In the genomic region with DNA sequence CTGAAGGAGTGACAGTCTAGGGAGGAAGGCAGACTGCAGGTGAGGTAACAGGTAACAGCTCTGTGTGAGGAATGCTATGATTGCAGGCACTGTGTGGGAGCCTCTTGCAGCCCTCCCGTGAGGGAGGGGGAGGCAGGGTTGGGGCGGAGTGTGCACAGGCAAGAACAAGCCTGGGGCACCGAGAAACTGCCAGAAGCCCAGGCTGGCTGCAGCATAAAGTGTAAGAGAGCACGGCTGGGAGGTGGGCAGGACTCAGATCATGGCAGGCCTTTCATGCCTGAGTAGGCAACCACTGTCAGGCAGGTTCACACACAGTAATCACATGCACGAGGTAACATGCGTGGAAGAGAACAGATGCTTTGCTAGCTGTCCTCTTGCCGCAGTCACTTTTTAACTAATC, we compare ENCODE assay signal across 1 cellular context.
TF ChIP-seq lines count a peak whose summit lies in the region.

No MANE protein-coding gene starts in this region.

TF ChIP-seq in GM23338, 12 proteins besides CTCF, POLR2A, EP300 and RAD21 (continued from another document):
- TF ChIP-seq, protein P1, sequence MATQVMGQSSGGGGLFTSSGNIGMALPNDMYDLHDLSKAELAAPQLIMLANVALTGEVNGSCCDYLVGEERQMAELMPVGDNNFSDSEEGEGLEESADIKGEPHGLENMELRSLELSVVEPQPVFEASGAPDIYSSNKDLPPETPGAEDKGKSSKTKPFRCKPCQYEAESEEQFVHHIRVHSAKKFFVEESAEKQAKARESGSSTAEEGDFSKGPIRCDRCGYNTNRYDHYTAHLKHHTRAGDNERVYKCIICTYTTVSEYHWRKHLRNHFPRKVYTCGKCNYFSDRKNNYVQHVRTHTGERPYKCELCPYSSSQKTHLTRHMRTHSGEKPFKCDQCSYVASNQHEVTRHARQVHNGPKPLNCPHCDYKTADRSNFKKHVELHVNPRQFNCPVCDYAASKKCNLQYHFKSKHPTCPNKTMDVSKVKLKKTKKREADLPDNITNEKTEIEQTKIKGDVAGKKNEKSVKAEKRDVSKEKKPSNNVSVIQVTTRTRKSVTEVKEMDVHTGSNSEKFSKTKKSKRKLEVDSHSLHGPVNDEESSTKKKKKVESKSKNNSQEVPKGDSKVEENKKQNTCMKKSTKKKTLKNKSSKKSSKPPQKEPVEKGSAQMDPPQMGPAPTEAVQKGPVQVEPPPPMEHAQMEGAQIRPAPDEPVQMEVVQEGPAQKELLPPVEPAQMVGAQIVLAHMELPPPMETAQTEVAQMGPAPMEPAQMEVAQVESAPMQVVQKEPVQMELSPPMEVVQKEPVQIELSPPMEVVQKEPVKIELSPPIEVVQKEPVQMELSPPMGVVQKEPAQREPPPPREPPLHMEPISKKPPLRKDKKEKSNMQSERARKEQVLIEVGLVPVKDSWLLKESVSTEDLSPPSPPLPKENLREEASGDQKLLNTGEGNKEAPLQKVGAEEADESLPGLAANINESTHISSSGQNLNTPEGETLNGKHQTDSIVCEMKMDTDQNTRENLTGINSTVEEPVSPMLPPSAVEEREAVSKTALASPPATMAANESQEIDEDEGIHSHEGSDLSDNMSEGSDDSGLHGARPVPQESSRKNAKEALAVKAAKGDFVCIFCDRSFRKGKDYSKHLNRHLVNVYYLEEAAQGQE (IDR thresholded peaks at IDR 0.05; ENCODE audit: unreplicated experiment) = no peak
- no peak for TF ChIP-seq JUNB (IDR thresholded peaks at IDR 0.05; ENCODE audit: unreplicated experiment)
- no peak for TF ChIP-seq EZH2phosphoT487 (IDR thresholded peaks at IDR 0.05; ENCODE audit: unreplicated experiment)
